In the genomic region with DNA sequence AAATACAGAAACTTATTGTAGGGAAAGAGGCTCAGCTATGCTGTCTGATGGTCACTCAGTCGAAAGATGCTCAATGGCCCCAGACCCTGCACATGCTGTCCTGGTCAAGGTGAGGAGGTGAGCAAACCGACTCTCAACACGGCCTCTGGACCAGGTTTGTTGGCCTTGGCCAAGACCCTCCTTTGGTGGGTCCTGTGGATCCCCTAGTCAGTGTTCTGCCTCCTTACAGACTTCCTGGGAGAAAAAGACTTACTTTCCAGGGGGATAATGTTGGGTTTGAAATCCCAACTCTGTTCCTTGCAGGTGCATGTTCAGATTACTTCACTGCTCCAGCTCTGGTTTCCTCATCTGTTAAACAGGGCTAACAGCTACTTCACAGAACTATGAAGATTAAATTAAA, we compare ENCODE assay signal across 30 cellular contexts. TPM values are rescaled to one million over a fixed set of nuclear protein-coding genes. Genes with fewer than 3 reads are reported as not detected.
"Had no signal": no experiment of that assay in that cellular context is flagged by ENCODE, and none has a peak within 500 bp of the region (broad histone marks: within the 10 kb centered on the region; RNA-seq: fewer than 3 reads in every experiment).

No MANE protein-coding gene starts in this region.

- H3K9me3 ChIP-seq: adrenal gland, ascending aorta, body of pancreas, breast epithelium had no signal

- DNase-seq: activated effector memory CD4-positive, alpha-beta T cell treated with anti-CD3 and anti-CD28 coated beads, Interleukin-2, amount 50 U/mL, for 16 hours; activated effector memory CD4-positive, alpha-beta T cell treated with Interleukin-2 at 50 U/mL for 16 hours; activated gamma-delta T cell; activated gamma-delta T cell treated with Interleukin-2 at 50 U/mL for 16 hours; activated naive CD4-positive, alpha-beta T cell; activated naive CD4-positive, alpha-beta T cell treated with anti-CD3 and anti-CD28 coated beads for 36 hours; activated naive CD4-positive, alpha-beta T cell treated with anti-CD3 and anti-CD28 coated beads, Interleukin-2, amount 10 ng/mL, durations not matched to agents 7 days and 5 days; activated naive CD4-positive, alpha-beta T cell treated with anti-CD3 and anti-CD28 coated beads, Interleukin-2, amount 50 U/mL, for 16 hours; activated naive CD4-positive, alpha-beta T cell treated with Interleukin-2 at 50 U/mL for 16 hours; activated naive CD8-positive, alpha-beta T cell treated with anti-CD3 and anti-CD28 coated beads for 36 hours; activated naive CD8-positive, alpha-beta T cell treated with anti-CD3 and anti-CD28 coated beads, Interleukin-2, amount 10 ng/mL, durations not matched to agents 7 days and 5 days; activated naive CD8-positive, alpha-beta T cell treated with anti-CD3 and anti-CD28 coated beads, Interleukin-2, amount 50 U/mL, for 24 hours; activated T-cell treated with anti-CD3 and anti-CD28 coated beads, Interleukin-2, amount 50 U/mL, for 1 hour; activated T-cell treated with anti-CD3 and anti-CD28 coated beads, Interleukin-2, amount 50 U/mL, for 24 hours; activated T-cell treated with anti-CD3 and anti-CD28 coated beads, Interleukin-2, amount 50 U/mL, for 4 hours; activated T-cell treated with anti-CD3 and anti-CD28 coated beads, Interleukin-2, amount 50 U/mL, for 48 hours; activated T-cell treated with anti-CD3 and anti-CD28 coated beads, Interleukin-2, amount 50 U/mL, for 72 hours; adrenal gland; amniotic stem cell; amygdala; anterior cingulate cortex; aorta; body of pancreas; brain microvascular endothelial cell; caudate nucleus; central memory CD4-positive, alpha-beta T cell; cerebellar nuclear complex had no signal

- H3K4me3 ChIP-seq: adrenal gland, ascending aorta, body of pancreas, breast epithelium, cardiac muscle cell had no signal

- H3K4me1 ChIP-seq: adrenal gland, ascending aorta, body of pancreas, breast epithelium had no signal

- H3K36me3 ChIP-seq: adrenal gland, ascending aorta, brain microvascular endothelial cell, breast epithelium, cardiac muscle cell had no signal

- H3K27ac ChIP-seq: adrenal gland, ascending aorta, body of pancreas, brain microvascular endothelial cell, breast epithelium, cardiac muscle cell had no signal

- H3K27me3 ChIP-seq: adrenal gland, ascending aorta, body of pancreas, brain microvascular endothelial cell, breast epithelium, cardiac muscle cell had no signal

RNA-seq across cellular contexts. Expression of a gene that starts 53.8 kb away (rescaled TPM):
- total RNA-seq: activated naive CD8-positive, alpha-beta T cell treated with anti-CD3 and anti-CD28 coated beads, Interleukin-2, amount 10 ng/mL, durations not matched to agents 7 days and 5 days; ascending aorta had no signal
